In the genomic region with DNA sequence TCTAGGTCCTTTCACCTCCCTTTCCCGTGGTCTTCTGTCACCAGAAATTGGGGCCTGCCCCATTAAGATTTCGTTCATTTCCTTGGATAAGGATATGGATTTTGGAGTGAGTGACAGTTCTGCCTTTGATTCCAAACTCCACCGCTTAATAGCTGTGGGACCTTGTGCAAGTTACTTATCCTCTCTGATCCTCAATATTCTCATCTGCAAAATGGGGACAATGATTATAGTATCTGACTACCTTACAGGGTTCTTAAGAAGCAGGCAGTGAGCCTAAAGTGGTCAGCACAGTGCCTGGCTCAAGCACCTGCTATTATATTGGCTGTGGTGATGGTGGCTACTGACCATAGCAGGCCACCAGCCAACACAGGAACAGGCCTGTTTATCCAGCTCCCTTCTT, we compare ENCODE assay signal across 21 cellular contexts. TPM values are rescaled to one million over a fixed set of nuclear protein-coding genes. Genes with fewer than 3 reads are reported as not detected.
"Had no signal": no experiment of that assay in that cellular context is flagged by ENCODE, and none has a peak within 500 bp of the region (broad histone marks: within the 10 kb centered on the region; RNA-seq: fewer than 3 reads in every experiment).

No MANE protein-coding gene starts in this region.

- H3K36me3 Mint-ChIP-seq: naive thymus-derived CD8-positive, alpha-beta T cell had no signal

- H3K4me3 Mint-ChIP-seq: activated B cell treated with CpG ODN at 0.5 μM for 24 hours; activated CD4-positive, alpha-beta memory T cell treated with anti-CD3 and anti-CD28 coated beads for 36 hours; activated T-helper 1 cell treated with anti-CD3 and anti-CD28 coated beads, Interleukin-12 subunit alpha, Interleukin-12 subunit beta, Interleukin-2, Interleukin-4 antibody, amounts not matched to agents 30 ng/mL and 10 ng/mL and 1 ng/mL, durations not matched to agents 14 hours and 24 hours and 36 hours; dendritic cell treated with granulocyte-macrophage colony-stimulating factor and Interleukin-4, amounts not matched to agents 40 ng/mL and 50 ng/mL, for 4 days; naive thymus-derived CD8-positive, alpha-beta T cell had no signal

- H3K4me1 ChIP-seq: prostate gland had no signal

- H3K27ac ChIP-seq: brain microvascular endothelial cell, left lung, ovary, prostate gland, thyroid gland had no signal

- H3K27me3 Mint-ChIP-seq: activated B cell treated with CpG ODN at 0.5 μM for 24 hours; activated CD4-positive, alpha-beta memory T cell treated with anti-CD3 and anti-CD28 coated beads for 36 hours; naive thymus-derived CD8-positive, alpha-beta T cell had no signal

- H3K4me3 ChIP-seq: left lung, lung had no signal

- FAIRE-seq: endometrium had no signal

- H3K27me3 ChIP-seq: ovary, thyroid gland had no signal

- ATAC-seq: naive thymus-derived CD8-positive, alpha-beta T cell; SK-N-SH treated with all-trans-retinoic acid at 6 μM for 48 hours; stimulated activated naive CD8-positive, alpha-beta T cell treated with anti-CD3 and anti-CD28 coated beads, Interleukin-15, Interleukin-2, amounts not matched to agents 100 U/mL and 50 U/mL, for 24 hours had no signal

- DNase-seq: activated B cell treated with CpG ODN at 0.5 μM for 24 hours; activated CD4-positive, alpha-beta memory T cell treated with anti-CD3 and anti-CD28 coated beads for 36 hours; activated CD4-positive, alpha-beta T cell treated with anti-CD3 and anti-CD28 coated beads for 4 hours; brain microvascular endothelial cell; effector CD4-positive, alpha-beta T cell; erythroblast; foreskin melanocyte; kidney glomerular epithelial cell; left lung; naive thymus-derived CD8-positive, alpha-beta T cell; stimulated activated CD4-positive, alpha-beta T cell treated with anti-CD3 and anti-CD28 coated beads, Interleukin-4, amount 100 ng/mL, for 24 hours; stimulated activated naive CD8-positive, alpha-beta T cell treated with anti-CD3 and anti-CD28 coated beads, Interleukin-15, Interleukin-2, amounts not matched to agents 100 U/mL and 50 U/mL, for 24 hours had no signal

- H3K27ac Mint-ChIP-seq: activated B cell treated with CpG ODN at 0.5 μM for 24 hours; activated CD4-positive, alpha-beta memory T cell treated with anti-CD3 and anti-CD28 coated beads for 36 hours; activated T-helper 1 cell treated with anti-CD3 and anti-CD28 coated beads, Interleukin-12 subunit alpha, Interleukin-12 subunit beta, Interleukin-2, Interleukin-4 antibody, amounts not matched to agents 30 ng/mL and 10 ng/mL and 1 ng/mL, durations not matched to agents 14 hours and 24 hours and 36 hours; dendritic cell treated with granulocyte-macrophage colony-stimulating factor and Interleukin-4, amounts not matched to agents 40 ng/mL and 50 ng/mL, for 4 days had no signal

- H3K36me3 ChIP-seq: brain microvascular endothelial cell, ovary had no signal

- H3K9me3 ChIP-seq: left lung, ovary, prostate gland, thyroid gland had no signal

- H3K9me3 Mint-ChIP-seq: activated B cell treated with CpG ODN at 0.5 μM for 24 hours; activated CD4-positive, alpha-beta memory T cell treated with anti-CD3 and anti-CD28 coated beads for 36 hours; activated T-helper 1 cell treated with anti-CD3 and anti-CD28 coated beads, Interleukin-12 subunit alpha, Interleukin-12 subunit beta, Interleukin-2, Interleukin-4 antibody, amounts not matched to agents 30 ng/mL and 10 ng/mL and 1 ng/mL, durations not matched to agents 14 hours and 24 hours and 36 hours; dendritic cell treated with granulocyte-macrophage colony-stimulating factor and Interleukin-4, amounts not matched to agents 40 ng/mL and 50 ng/mL, for 4 days; naive thymus-derived CD8-positive, alpha-beta T cell had no signal

RNA-seq across cellular contexts. Expression of gene TBX21, which starts 23.4 kb away (rescaled TPM):
- polyA plus RNA-seq: aorta had no signal
